9 cellular contexts compared by ENCODE assay signal in genomic region chrX:45803383-45803921, GRCh38.
DNase-seq lines count a peak whose midpoint lies in the region; ATAC-seq lines count a peak whose summit lies in the region.
"Had no signal": no experiment of that assay in that cellular context is flagged by ENCODE, and none has a peak within 500 bp of the region (broad histone marks: within the 10 kb centered on the region; RNA-seq: fewer than 3 reads in every experiment).

No MANE protein-coding gene starts in this region.

- no peaks in the 10 kb centered on the region for H3K9me3 Mint-ChIP-seq in activated CD4-positive, alpha-beta memory T cell treated with anti-CD3 and anti-CD28 coated beads for 36 hours

- peaks cover 82% of the 10 kb centered on the region for H3K4me1 ChIP-seq in HUES6 (ENCODE audit: control insufficient read depth, insufficient read depth, low read length)

- peak overlapping the region; percentile 35; the same call in 1 of the 2 replicates for H3K27ac ChIP-seq in HUES6 (ENCODE audit: low read depth, low read length)
- H3K27ac ChIP-seq: neutrophil had no signal

- intact Hi-C loops in activated CD4-positive, alpha-beta memory T cell treated with anti-CD3 and anti-CD28 coated beads for 36 hours (cut with micrococcal nuclease) = loop anchor here (1.0 to 2.0 kb wide), 4 partner anchors 21 to 181 kb away; no protein-coding TSS in a partner anchor

- H3K27me3 Mint-ChIP-seq in activated CD4-positive, alpha-beta memory T cell treated with anti-CD3 and anti-CD28 coated beads for 36 hours = no peaks in the 10 kb centered on the region

- no peak for ATAC-seq in HG02938 (IDR thresholded peaks at IDR 0.05; ENCODE audit: unreplicated experiment)
- ATAC-seq in GM18858 (IDR thresholded peaks at IDR 0.05; ENCODE audit: unreplicated experiment) = no peak

- H3K27ac Mint-ChIP-seq in activated CD4-positive, alpha-beta memory T cell treated with anti-CD3 and anti-CD28 coated beads for 36 hours = peak overlapping the region; percentile 84

- POLR2A ChIA-PET in activated CD4-positive, alpha-beta memory T cell treated with anti-CD3 and anti-CD28 coated beads for 36 hours (lab: Charles Lee) = interaction anchor here (0.5 to 3.3 kb wide), 12 partner anchors 16 to 1357 kb away, joined by 3 to 25 read pairs (median 4); no protein-coding TSS in a partner anchor

- H3K36me3 Mint-ChIP-seq in activated CD4-positive, alpha-beta memory T cell treated with anti-CD3 and anti-CD28 coated beads for 36 hours = peaks cover 19% of the 10 kb centered on the region

- peaks cover 34% of the 10 kb centered on the region for H3K36me3 ChIP-seq in HUES6 (ENCODE audit: control insufficient read depth, insufficient read depth, low read length)
- H3K36me3 ChIP-seq: neutrophil had no signal

- no peaks in the 10 kb centered on the region for H3K27me3 ChIP-seq in HUES6 (ENCODE audit: control insufficient read depth, insufficient read depth, low read length)
- H3K27me3 ChIP-seq: neutrophil had no signal

- CTCF ChIA-PET in activated CD4-positive, alpha-beta memory T cell treated with anti-CD3 and anti-CD28 coated beads for 36 hours (lab: Charles Lee) = interaction anchor here (0.6 to 0.9 kb wide), 6 partner anchors 8 to 573 kb away, joined by 3 to 7 read pairs (median 3); no protein-coding TSS in a partner anchor

- H3K9me3 ChIP-seq in HUES6 (ENCODE audit: control insufficient read depth, insufficient read depth, low read depth, low read length) = no peaks in the 10 kb centered on the region
- H3K9me3 ChIP-seq: neutrophil had no signal

- peaks cover 76% of the 10 kb centered on the region for H3K4me1 Mint-ChIP-seq in activated CD4-positive, alpha-beta memory T cell treated with anti-CD3 and anti-CD28 coated beads for 36 hours (ENCODE audit: low read depth)

- H3K4me3 ChIP-seq in HUES6 (ENCODE audit: low read depth, low read length) = no peak overlapping the region

- H3K4me3 Mint-ChIP-seq in activated CD4-positive, alpha-beta memory T cell treated with anti-CD3 and anti-CD28 coated beads for 36 hours = peak overlapping the region; percentile 53

- no peak overlapping the region for H3K9ac ChIP-seq in HUES6 (ENCODE audit: low read length)

- DNase-seq in AG20443 (ENCODE audit: low spot score) (peak; percentile 34), foreskin melanocyte (peak; percentile 52), cerebellum (ENCODE audit: low spot score) (no peak), NCI-H146 (lab: John Stamatoyannopoulos, UW) (no peak)
- peak; percentile 72 for DNase-seq in activated CD4-positive, alpha-beta memory T cell treated with anti-CD3 and anti-CD28 coated beads for 36 hours

Comparison
In these comparisons a context has a peak if more than half of its experiments do, and no peak if none do; other contexts are left out.
1. DNase-seq: peak in AG20443 (single experiment), activated CD4-positive, alpha-beta memory T cell treated with anti-CD3 and anti-CD28 coated beads for 36 hours (single experiment) and foreskin melanocyte (single experiment); none in cerebellum (single experiment) and NCI-H146 (single experiment).